ENCODE assay signal across 11 cellular contexts in the genomic region with DNA sequence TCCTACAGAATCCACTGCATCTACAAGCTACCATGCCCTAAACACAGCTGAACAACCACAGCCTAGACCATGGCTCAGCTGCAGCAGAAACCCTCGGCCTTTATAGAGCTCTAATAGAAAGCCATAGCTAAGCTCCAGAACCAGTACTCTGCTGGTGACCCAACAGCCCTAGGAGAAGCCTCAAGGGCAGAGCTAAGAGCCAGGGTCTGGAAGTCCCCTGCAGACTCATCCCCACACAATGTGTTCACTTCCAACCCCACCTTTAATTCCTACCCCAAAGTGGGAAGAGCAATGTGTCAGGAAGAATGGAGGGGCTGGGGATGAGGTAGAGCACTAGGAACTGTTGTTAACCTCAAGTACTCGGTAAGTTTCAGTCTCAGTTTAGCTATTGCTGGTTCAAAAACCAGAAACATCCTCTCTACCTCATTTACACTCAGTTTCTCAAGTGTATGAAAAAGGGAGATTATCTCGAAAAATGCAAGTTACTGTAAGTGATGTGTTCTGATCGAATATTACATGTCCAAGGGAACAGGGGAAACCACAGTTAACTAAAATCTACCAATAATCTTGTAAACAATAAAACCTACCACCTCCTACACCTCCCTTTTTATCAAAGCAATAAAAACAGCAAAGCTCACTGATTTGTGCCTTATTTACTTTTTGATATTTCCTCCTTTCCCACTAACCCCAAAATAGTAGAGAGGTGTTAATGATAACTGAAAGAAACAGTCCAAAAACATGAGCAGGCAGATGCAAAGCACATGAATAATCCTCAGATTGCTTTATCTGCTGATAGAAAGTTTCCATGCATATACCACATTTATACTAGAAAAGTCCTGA. TPM values are rescaled to one million over a fixed set of nuclear protein-coding genes. Genes with fewer than 3 reads are reported as not detected.
A peak's percentile ranks its signal among the peaks of the same experiment; 100 is the strongest.
DNase-seq lines count a peak whose midpoint lies in the region; ATAC-seq, FAIRE-seq and TF ChIP-seq lines count a peak whose summit lies in the region.
"Had no signal": no experiment of that assay in that cellular context is flagged by ENCODE, and none has a peak within 500 bp of the region (broad histone marks: within the 10 kb centered on the region; RNA-seq: fewer than 3 reads in every experiment).

No MANE protein-coding gene starts in this region.

- no peak overlapping the region for H3K27ac ChIP-seq in vagina
- H3K27ac ChIP-seq in left lung = no peak overlapping the region
- H3K27ac ChIP-seq in prostate gland = no peak overlapping the region

- intact Hi-C loops in vagina (cut with DNase I) (no loop called here), left lung (cut with DNase I) (no loop called here), prostate gland (cut with DNase I) (no loop called here)

- peaks cover 56% of the 10 kb centered on the region for H3K36me3 Mint-ChIP-seq in activated CD4-positive, alpha-beta memory T cell treated with anti-CD3 and anti-CD28 coated beads, Interleukin-2, amount 10 ng/mL, durations not matched to agents 7 days and 5 days (ENCODE audit: low read depth)

- H3K4me3 ChIP-seq in vagina (no peak overlapping the region), left lung (no peak overlapping the region), prostate gland (no peak overlapping the region)

- TF ChIP-seq CTCF in vagina (IDR thresholded peaks at IDR 0.05) (no peak), left lung (IDR thresholded peaks at IDR 0.05) (no peak), prostate gland (IDR thresholded peaks at IDR 0.05) (no peak)

- POLR2A ChIA-PET in activated CD4-positive, alpha-beta memory T cell treated with anti-CD3 and anti-CD28 coated beads, Interleukin-2, amount 10 ng/mL, durations not matched to agents 7 days and 5 days (lab: Charles Lee) = interaction anchor here (1.0 to 2.2 kb wide), 8 partner anchors 9 to 427 kb away, joined by 4 to 17 read pairs (median 6); partner anchors contain the start of genes THADA and ZFP36L2

- peak overlapping the region; percentile 83 for H3K27ac Mint-ChIP-seq in activated CD4-positive, alpha-beta memory T cell treated with anti-CD3 and anti-CD28 coated beads, Interleukin-2, amount 10 ng/mL, durations not matched to agents 7 days and 5 days
- H3K27ac Mint-ChIP-seq: immature natural killer cell had no signal

- FAIRE-seq in GM12891 (lab: Jason Lieb, UNC) = peak; percentile 87

- peak overlapping the region; percentile 11 for H3K4me3 Mint-ChIP-seq in activated CD4-positive, alpha-beta memory T cell treated with anti-CD3 and anti-CD28 coated beads, Interleukin-2, amount 10 ng/mL, durations not matched to agents 7 days and 5 days
- H3K4me3 Mint-ChIP-seq: immature natural killer cell had no signal

- peaks cover 0 to 37% of the 10 kb centered on the region in 2 donors for H3K36me3 ChIP-seq in vagina
- peaks cover 0 to 62% of the 10 kb centered on the region in 2 donors for H3K36me3 ChIP-seq in left lung
- no peaks in the 10 kb centered on the region for H3K36me3 ChIP-seq in prostate gland

- H3K9me3 Mint-ChIP-seq in activated CD4-positive, alpha-beta memory T cell treated with anti-CD3 and anti-CD28 coated beads, Interleukin-2, amount 10 ng/mL, durations not matched to agents 7 days and 5 days = no peaks in the 10 kb centered on the region
- H3K9me3 Mint-ChIP-seq: immature natural killer cell had no signal

- CTCF ChIA-PET in activated CD4-positive, alpha-beta memory T cell treated with anti-CD3 and anti-CD28 coated beads, Interleukin-2, amount 10 ng/mL, durations not matched to agents 7 days and 5 days (lab: Charles Lee) = interaction anchor here (0.8 to 2.1 kb wide), 10 partner anchors 11 to 750 kb away, joined by 3 to 10 read pairs (median 3); partner anchors contain the start of gene THADA

- ATAC-seq in GM19395 (IDR thresholded peaks at IDR 0.05; ENCODE audit: unreplicated experiment) (peak; percentile 95), HG02943 (IDR thresholded peaks at IDR 0.05; ENCODE audit: low read depth, unreplicated experiment) (peak; percentile 64), left lung (no peak)

- H3K4me1 ChIP-seq in vagina = no peaks in the 10 kb centered on the region
- H3K4me1 ChIP-seq in left lung = no peaks in the 10 kb centered on the region
- no peaks in the 10 kb centered on the region for H3K4me1 ChIP-seq in prostate gland (replicated peaks)

- TF ChIP-seq POLR2A in GM12891 (IDR thresholded peaks at IDR 0.05; ENCODE audit: low read depth, low read length) (no peak), vagina (IDR thresholded peaks at IDR 0.05) (no peak), prostate gland (IDR thresholded peaks at IDR 0.05) (no peak)

- H3K27me3 ChIP-seq in vagina (no peaks in the 10 kb centered on the region), left lung (no peaks in the 10 kb centered on the region), prostate gland (replicated peaks; ENCODE audit: insufficient read depth) (no peaks in the 10 kb centered on the region)

- DNase-seq in GM12891 (ENCODE audit: insufficient read length, low spot score) (no peak), vagina (ENCODE audit: extremely low spot score in 2 of 2) (no peak), OCI-M2 (lab: John Stamatoyannopoulos, UW; ENCODE audit: unreplicated experiment) (no peak), left lung (no peak), prostate gland (ENCODE audit: low spot score) (no peak)
- no peak for DNase-seq in activated CD4-positive, alpha-beta memory T cell treated with anti-CD3 and anti-CD28 coated beads, Interleukin-2, amount 10 ng/mL, durations not matched to agents 7 days and 5 days
- DNase-seq: immature natural killer cell, NCI-H1105, SIG-M5 had no signal

- 93% methylated on average over 4 of the region's 4 CpGs for WGBS in prostate gland

- H3K27me3 Mint-ChIP-seq in activated CD4-positive, alpha-beta memory T cell treated with anti-CD3 and anti-CD28 coated beads, Interleukin-2, amount 10 ng/mL, durations not matched to agents 7 days and 5 days = no peaks in the 10 kb centered on the region

- H3K9me3 ChIP-seq in vagina (no peaks in the 10 kb centered on the region), left lung (no peaks in the 10 kb centered on the region), prostate gland (no peaks in the 10 kb centered on the region)

- H3K4me1 Mint-ChIP-seq in activated CD4-positive, alpha-beta memory T cell treated with anti-CD3 and anti-CD28 coated beads, Interleukin-2, amount 10 ng/mL, durations not matched to agents 7 days and 5 days = peaks cover 64% of the 10 kb centered on the region
- H3K4me1 Mint-ChIP-seq: immature natural killer cell had no signal

TF ChIP-seq in GM12891, 5 proteins besides CTCF, POLR2A, EP300 and RAD21:
- TF ChIP-seq PAX5 (IDR thresholded peaks at IDR 0.05; ENCODE audit: insufficient read depth, low read length, severe bottlenecking) = no peak
- TF ChIP-seq SPI1 (IDR thresholded peaks at IDR 0.05; ENCODE audit: low read depth, low read length) = 0 out of 2 replicates have a peak, but pooled peaks have one; percentile 9

RNA-seq across cellular contexts. Expression of gene THADA, which starts 36.2 kb away (rescaled TPM):
- 8.4 TPM for polyA plus RNA-seq in GM12891 (2012; ENCODE audit: low read depth, missing spikeins)
- 10 to 100 TPM; 21.6 to 25.8 TPM for total RNA-seq in activated CD4-positive, alpha-beta memory T cell treated with anti-CD3 and anti-CD28 coated beads, Interleukin-2, amount 10 ng/mL, durations not matched to agents 7 days and 5 days
- 32.2 TPM for total RNA-seq in vagina
- total RNA-seq in left lung = 10 to 100 TPM; 32.9 to 37.8 TPM
- 10 to 100 TPM; 41.1 to 54.3 TPM for total RNA-seq in prostate gland
